In genomic region chr15:80216911-80217310, GRCh38 we compare ENCODE assay signal across 33 cellular contexts. TPM values are rescaled to one million over a fixed set of nuclear protein-coding genes. Genes with fewer than 3 reads are reported as not detected.
"Had no signal": no experiment of that assay in that cellular context is flagged by ENCODE, and none has a peak within 500 bp of the region (broad histone marks: within the 10 kb centered on the region; RNA-seq: fewer than 3 reads in every experiment).

No MANE protein-coding gene starts in this region.

- H3K4me3 ChIP-seq: cardiac muscle cell had no signal

- DNase-seq: activated CD4-positive, alpha-beta memory T cell treated with anti-CD3 and anti-CD28 coated beads, Interleukin-2, amount 10 ng/mL, durations not matched to agents 7 days and 5 days; activated CD4-positive, alpha-beta T cell treated with anti-CD3 and anti-CD28 coated beads for 1 hour; activated CD4-positive, alpha-beta T cell treated with anti-CD3 and anti-CD28 coated beads for 36 hours; activated CD4-positive, alpha-beta T cell treated with anti-CD3 and anti-CD28 coated beads for 48 hours; activated CD4-positive, alpha-beta T cell treated with anti-CD3 and anti-CD28 coated beads, Interleukin-2, amount 10 ng/mL, durations not matched to agents 7 days and 5 days; activated CD4-positive, alpha-beta T cell treated with anti-CD3 and anti-CD28 coated beads, Interleukin-2, amount 50 U/mL, for 48 hours; activated CD4-positive, CD25-positive, alpha-beta regulatory T cell; activated CD8-positive, alpha-beta memory T cell treated with anti-CD3 and anti-CD28 coated beads for 24 hours; activated CD8-positive, alpha-beta memory T cell treated with anti-CD3 and anti-CD28 coated beads, Interleukin-2, amount 10 ng/mL, durations not matched to agents 7 days and 5 days; activated CD8-positive, alpha-beta memory T cell treated with anti-CD3 and anti-CD28 coated beads, Interleukin-2, amount 50 U/mL, for 48 hours; activated CD8-positive, alpha-beta T cell treated with anti-CD3 and anti-CD28 coated beads, Interleukin-2, amount 10 ng/mL, durations not matched to agents 7 days and 5 days; activated effector memory CD4-positive, alpha-beta T cell treated with Interleukin-2 at 50 U/mL for 16 hours; activated gamma-delta T cell; activated naive CD4-positive, alpha-beta T cell treated with anti-CD3 and anti-CD28 coated beads, Interleukin-2, amount 10 ng/mL, durations not matched to agents 7 days and 5 days; activated naive CD4-positive, alpha-beta T cell treated with Interleukin-2 at 50 U/mL for 16 hours; activated naive CD8-positive, alpha-beta T cell treated with anti-CD3 and anti-CD28 coated beads, Interleukin-2, amount 10 ng/mL, durations not matched to agents 7 days and 5 days; activated naive CD8-positive, alpha-beta T cell treated with anti-CD3 and anti-CD28 coated beads, Interleukin-2, amount 50 U/mL, for 24 hours; activated T-cell treated with anti-CD3 and anti-CD28 coated beads, Interleukin-2, amount 50 U/mL, for 24 hours; activated T-cell treated with anti-CD3 and anti-CD28 coated beads, Interleukin-2, amount 50 U/mL, for 48 hours; amniotic stem cell; aorta; SW 1271; T-helper 1 cell; T-helper 2 cell; T-helper 9 cell; WERI-Rb-1 had no signal

- H3K36me3 ChIP-seq: cardiac muscle cell, WERI-Rb-1 had no signal

- ATAC-seq: activated CD4-positive, alpha-beta T cell treated with anti-CD3 and anti-CD28 coated beads for 36 hours; activated CD4-positive, CD25-positive, alpha-beta regulatory T cell treated with anti-CD3 and anti-CD28 coated beads, Interleukin-2, amount 50 U/mL, for 24 hours; activated CD8-positive, alpha-beta memory T cell treated with anti-CD3 and anti-CD28 coated beads, Interleukin-2, amount 10 ng/mL, durations not matched to agents 7 days and 5 days; activated CD8-positive, alpha-beta T cell treated with anti-CD3 and anti-CD28 coated beads, Interleukin-2, amount 10 ng/mL, durations not matched to agents 7 days and 5 days; activated naive CD8-positive, alpha-beta T cell treated with anti-CD3 and anti-CD28 coated beads, Interleukin-2, amount 50 U/mL, for 24 hours; WTC11 had no signal

- H3K27ac ChIP-seq: cardiac muscle cell, WERI-Rb-1 had no signal

- H3K27me3 ChIP-seq: cardiac muscle cell had no signal

RNA-seq across cellular contexts. Expression of gene CTXND1, which starts 35.1 kb away (rescaled TPM):
- total RNA-seq: activated CD4-positive, alpha-beta memory T cell treated with anti-CD3 and anti-CD28 coated beads, Interleukin-2, amount 10 ng/mL, durations not matched to agents 7 days and 5 days; activated CD4-positive, alpha-beta T cell treated with anti-CD3 and anti-CD28 coated beads for 36 hours; activated CD4-positive, alpha-beta T cell treated with anti-CD3 and anti-CD28 coated beads, Interleukin-2, amount 10 ng/mL, durations not matched to agents 7 days and 5 days; activated CD8-positive, alpha-beta memory T cell treated with anti-CD3 and anti-CD28 coated beads, Interleukin-2, amount 10 ng/mL, durations not matched to agents 7 days and 5 days; activated CD8-positive, alpha-beta T cell treated with anti-CD3 and anti-CD28 coated beads, Interleukin-2, amount 10 ng/mL, durations not matched to agents 7 days and 5 days; activated naive CD8-positive, alpha-beta T cell treated with anti-CD3 and anti-CD28 coated beads, Interleukin-2, amount 10 ng/mL, durations not matched to agents 7 days and 5 days; activated T-helper 2 cell treated with anti-CD3 and anti-CD28 coated beads, Interferon-gamma antibody, Interleukin-2, Interleukin-4, amounts not matched to agents 10 μg/mL and 5 μg/mL and 100 μg/mL, durations not matched to agents 14 hours and 24 hours and 36 hours; astrocyte; bronchial epithelial cell; chondrocyte had no signal
